In the genomic region with DNA sequence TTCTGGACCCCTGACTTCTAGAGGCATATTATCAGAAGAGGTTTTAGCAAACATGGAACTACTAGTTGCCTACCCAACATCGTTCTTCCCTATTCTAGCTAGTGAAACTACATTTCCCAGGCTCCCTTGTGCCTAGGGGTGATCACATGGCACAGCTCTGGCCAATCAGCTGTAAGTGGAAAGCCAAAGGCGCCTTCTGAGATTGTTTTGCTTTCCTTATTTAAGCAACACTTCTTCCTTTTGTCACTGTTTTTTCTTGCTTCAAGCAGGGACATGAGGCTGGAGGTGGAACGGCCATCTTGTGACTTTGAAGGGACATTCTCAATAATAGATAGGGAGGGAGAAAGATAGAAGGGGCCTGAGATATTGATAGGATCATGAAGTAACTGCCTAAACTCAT, we compare ENCODE assay signal across 11 cellular contexts.
DNase-seq lines count a peak whose midpoint lies in the region; ATAC-seq and TF ChIP-seq lines count a peak whose summit lies in the region.
"Had no signal": no experiment of that assay in that cellular context is flagged by ENCODE, and none has a peak within 500 bp of the region (broad histone marks: within the 10 kb centered on the region; RNA-seq: fewer than 3 reads in every experiment).

No MANE protein-coding gene starts in this region.

- no peak for TF ChIP-seq POLR2A in adrenal gland (IDR thresholded peaks at IDR 0.05)

- intact Hi-C loops in adrenal gland (cut with DNase I) = no loop called here

- H3K4me3 ChIP-seq in adrenal gland = no peak overlapping the region

- no peak overlapping the region for H3K27ac ChIP-seq in adrenal gland
- H3K27ac ChIP-seq: 22Rv1 had no signal

- no peaks in the 10 kb centered on the region for H3K4me1 ChIP-seq in adrenal gland (replicated peaks in 1 of 2)

- H3K9me3 ChIP-seq in adrenal gland (replicated peaks in 1 of 3) = no peaks in the 10 kb centered on the region

- TF ChIP-seq CTCF in adrenal gland (IDR thresholded peaks at IDR 0.05) = no peak

- H3K27me3 ChIP-seq in adrenal gland = no peaks in the 10 kb centered on the region

- no peaks in the 10 kb centered on the region for H3K36me3 ChIP-seq in adrenal gland (replicated peaks in 1 of 2)

- peak; percentile 34 for DNase-seq in DMS 273 (lab: John Stamatoyannopoulos, UW; ENCODE audit: unreplicated experiment)
- DNase-seq in DMS 273 treated with DMSO at 0.1 percent for 48 hours (lab: John Stamatoyannopoulos, UW) = no peak
- DNase-seq in SW480 (ENCODE audit: low spot score) = peak; percentile 28
- DNase-seq in iPS-NIHi11 (ENCODE audit: low spot score) = peak; percentile 83
- no peak for DNase-seq in adrenal gland
- no peak for DNase-seq in stimulated activated CD4-positive, alpha-beta T cell treated with anti-CD3 and anti-CD28 coated beads, Interleukin-4, amount 100 ng/mL, for 24 hours
- no peak for DNase-seq in NCI-H748 treated with DMSO at 0.1 percent for 48 hours (lab: John Stamatoyannopoulos, UW)
- DNase-seq: NCI-H2081 treated with DMSO at 0.1 percent for 48 hours, posterior cingulate gyrus had no signal

- peak; percentile 55 for ATAC-seq in HG03175 (IDR thresholded peaks at IDR 0.05; ENCODE audit: unreplicated experiment)

- 72 to 87% (median 74%) methylated on average over 3 of the region's 3 CpGs for WGBS in adrenal gland, 4 donors

Comparison
In these comparisons a context has a peak if more than half of its experiments do, and no peak if none do; other contexts are left out.
1. DNase-seq: peak in DMS 273 (single experiment), SW480 (single experiment) and iPS-NIHi11 (single experiment); none in DMS 273 treated with DMSO at 0.1 percent for 48 hours (single experiment), adrenal gland (0 of 7), stimulated activated CD4-positive, alpha-beta T cell treated with anti-CD3 and anti-CD28 coated beads, Interleukin-4, amount 100 ng/mL, for 24 hours (single experiment) and NCI-H748 treated with DMSO at 0.1 percent for 48 hours (single experiment).